ENCODE assay signal across 9 cellular contexts in the genomic region with DNA sequence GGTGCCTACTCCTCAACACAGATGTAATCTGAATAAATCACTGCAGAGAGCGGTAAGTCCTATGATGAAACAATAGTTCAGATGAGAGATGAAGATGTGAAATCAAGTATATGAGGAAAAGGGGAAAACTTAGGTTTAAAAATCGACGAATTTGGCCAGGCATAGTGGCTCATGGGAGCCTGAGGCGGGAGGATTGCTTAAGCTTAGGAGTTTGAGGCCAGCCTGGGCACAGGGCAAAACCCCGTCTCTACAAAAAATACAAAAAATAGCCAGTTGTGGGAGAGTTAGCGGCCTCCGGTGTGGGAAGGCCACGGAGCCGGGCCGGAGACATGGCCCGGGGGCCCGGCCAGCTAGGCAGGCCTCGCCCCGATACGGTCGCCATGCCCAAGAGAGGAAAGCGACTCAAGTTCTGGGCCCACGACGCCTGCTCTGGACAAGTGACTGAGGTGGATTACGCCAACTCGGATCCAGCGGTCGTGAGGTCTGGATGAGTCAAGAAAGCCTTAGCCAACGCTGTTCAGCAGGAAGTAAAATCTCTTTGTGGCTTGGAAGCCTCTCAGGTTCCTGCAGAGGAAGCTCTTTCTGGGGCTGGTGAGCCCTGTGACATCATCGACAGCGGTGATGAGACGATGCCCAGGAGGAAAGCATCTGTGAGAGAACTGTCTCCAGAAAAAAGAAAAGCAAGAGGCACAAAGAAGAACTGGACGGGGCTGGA.
DNase-seq lines count a peak whose midpoint lies in the region; ATAC-seq, FAIRE-seq and TF ChIP-seq lines count a peak whose summit lies in the region.
"Had no signal": no experiment of that assay in that cellular context is flagged by ENCODE, and none has a peak within 500 bp of the region (broad histone marks: within the 10 kb centered on the region; RNA-seq: fewer than 3 reads in every experiment).

No MANE protein-coding gene starts in this region.

- peak; percentile 37 for DNase-seq in stimulated activated CD4-positive, alpha-beta T cell treated with anti-CD3 and anti-CD28 coated beads, Interleukin-15, amount 100 ng/mL, for 24 hours
- DNase-seq in stimulated activated CD4-positive, alpha-beta T cell treated with anti-CD3 and anti-CD28 coated beads, Interleukin-12 subunit alpha, Interleukin-12 subunit beta, amount 100 ng/mL, for 4 hours, result no peak
- peak; percentile 18 to 49 for DNase-seq in activated CD4-positive, alpha-beta T cell treated with anti-CD3 and anti-CD28 coated beads for 4 hours
- DNase-seq in urothelium cell line (ENCODE audit: low spot score) (peak; percentile 75), NCI-H2171 treated with DMSO at 0.1 percent for 48 hours (lab: John Stamatoyannopoulos, UW) (no peak), HPDE6-E6E7 (ENCODE audit: extremely low spot score) (no peak), kidney (no peak)

- no peaks in the 10 kb centered on the region for H3K9me3 ChIP-seq in gastroesophageal sphincter
- no peaks in the 10 kb centered on the region for H3K9me3 ChIP-seq in kidney (ENCODE audit: control insufficient read depth in 1 of 2, low read length in 2 of 2)

- no peak overlapping the region for H3K4me3 ChIP-seq in gastroesophageal sphincter
- no peak overlapping the region for H3K4me3 ChIP-seq in kidney (ENCODE audit: low read length in 2 of 2)

- TF ChIP-seq POLR2A in gastroesophageal sphincter (IDR thresholded peaks at IDR 0.05), result no peak

- peak; percentile 70 for ATAC-seq in gastroesophageal sphincter

- H3K27ac ChIP-seq in gastroesophageal sphincter (no peak overlapping the region), kidney (ENCODE audit: low read depth in 2 of 2, low read length in 2 of 2) (no peak overlapping the region)

- H3K9ac ChIP-seq in kidney (ENCODE audit: low read length in 2 of 2), result no peak overlapping the region

- no peak for TF ChIP-seq EP300 in gastroesophageal sphincter (IDR thresholded peaks at IDR 0.05)

- TF ChIP-seq CTCF in gastroesophageal sphincter (IDR thresholded peaks at IDR 0.05) (no peak), kidney (IDR thresholded peaks at IDR 0.05; ENCODE audit: borderline replicate concordance, extremely low read depth, insufficient read depth) (no peak)

- H3K36me3 ChIP-seq in gastroesophageal sphincter, result no peaks in the 10 kb centered on the region
- no peaks in the 10 kb centered on the region for H3K36me3 ChIP-seq in kidney (ENCODE audit: control insufficient read depth in 1 of 2, insufficient read depth in 2 of 2, low read length in 2 of 2)

- FAIRE-seq in urothelium cell line (lab: Jason Lieb, UNC) (no peak), kidney (lab: Jason Lieb, UNC) (no peak)
- FAIRE-seq: islet of Langerhans had no signal

- 84 to 89% methylated on average over 11 to 25 of the region's 28 CpGs for WGBS in gastroesophageal sphincter (ENCODE audit: low coverage in 1 of 2), 2 donors

- H3K4me1 ChIP-seq in gastroesophageal sphincter (no peaks in the 10 kb centered on the region), kidney (ENCODE audit: control insufficient read depth in 1 of 2, insufficient read depth in 1 of 2, low read depth in 1 of 2, low read length in 2 of 2) (no peaks in the 10 kb centered on the region)

- no peaks in the 10 kb centered on the region for H3K27me3 ChIP-seq in gastroesophageal sphincter

- intact Hi-C loops in kidney (cut with DNase I), result no loop called here

Comparison
In these comparisons a context has a peak if more than half of its experiments do, and no peak if none do; other contexts are left out.
1. DNase-seq: peak in stimulated activated CD4-positive, alpha-beta T cell treated with anti-CD3 and anti-CD28 coated beads, Interleukin-15, amount 100 ng/mL, for 24 hours (single experiment), activated CD4-positive, alpha-beta T cell treated with anti-CD3 and anti-CD28 coated beads for 4 hours (2 of 2) and urothelium cell line (single experiment); none in stimulated activated CD4-positive, alpha-beta T cell treated with anti-CD3 and anti-CD28 coated beads, Interleukin-12 subunit alpha, Interleukin-12 subunit beta, amount 100 ng/mL, for 4 hours (single experiment), NCI-H2171 treated with DMSO at 0.1 percent for 48 hours (single experiment), HPDE6-E6E7 (single experiment) and kidney (single experiment).